ENCODE assay signal across 1 cellular context in the genomic region with DNA sequence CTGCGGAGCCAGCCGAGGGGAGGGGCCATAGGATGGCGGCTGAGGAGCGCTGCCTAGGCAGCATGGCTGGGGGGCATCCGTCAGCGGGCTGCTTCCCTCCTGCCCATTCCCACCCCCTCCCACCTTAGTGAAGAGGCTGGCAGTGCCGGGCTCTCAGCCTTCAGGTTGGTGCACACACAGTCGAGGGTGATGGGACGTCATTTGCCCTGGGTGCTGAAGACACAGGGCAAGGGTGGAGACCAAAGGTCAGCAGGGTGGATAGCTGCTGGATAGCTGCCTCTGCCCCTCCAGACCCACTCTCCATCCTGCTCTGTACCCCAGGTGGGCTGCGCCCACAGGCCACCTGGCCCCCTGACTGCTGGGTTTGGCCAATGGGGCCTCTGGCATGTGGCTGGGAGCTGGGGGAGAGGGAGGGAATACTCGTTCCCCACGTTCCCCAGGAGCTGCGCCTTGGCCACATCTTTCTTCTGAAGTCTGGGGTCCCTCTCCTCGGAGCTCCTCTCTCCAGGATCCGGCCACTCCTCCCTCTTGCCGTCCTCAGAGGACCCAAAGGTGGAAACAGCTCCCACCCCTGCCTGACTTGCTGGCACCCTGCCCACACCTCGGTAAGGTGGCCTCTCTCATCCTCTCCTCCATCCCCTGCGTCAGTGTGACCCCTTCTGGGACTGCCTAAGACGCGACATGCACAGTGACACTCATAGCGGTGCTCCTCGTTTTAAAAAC.
TF ChIP-seq lines count a peak whose summit lies in the region.

No MANE protein-coding gene starts in this region.

TF ChIP-seq in H1, 55 proteins besides CTCF, POLR2A, EP300 and RAD21:
- no peak for TF ChIP-seq TAF7 (optimal IDR thresholded peaks at IDR 0.05; ENCODE audit: borderline replicate concordance, low read depth, low read length)
- TF ChIP-seq, protein P1, sequence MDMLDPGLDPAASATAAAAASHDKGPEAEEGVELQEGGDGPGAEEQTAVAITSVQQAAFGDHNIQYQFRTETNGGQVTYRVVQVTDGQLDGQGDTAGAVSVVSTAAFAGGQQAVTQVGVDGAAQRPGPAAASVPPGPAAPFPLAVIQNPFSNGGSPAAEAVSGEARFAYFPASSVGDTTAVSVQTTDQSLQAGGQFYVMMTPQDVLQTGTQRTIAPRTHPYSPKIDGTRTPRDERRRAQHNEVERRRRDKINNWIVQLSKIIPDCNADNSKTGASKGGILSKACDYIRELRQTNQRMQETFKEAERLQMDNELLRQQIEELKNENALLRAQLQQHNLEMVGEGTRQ (IDR thresholded peaks at IDR 0.05; ENCODE audit: low read length): no peak
- no peak for TF ChIP-seq EZH2 (IDR thresholded peaks at IDR 0.05; ENCODE audit: low read depth, low read length, severe bottlenecking)
- no peak for TF ChIP-seq CHD2 (IDR thresholded peaks at IDR 0.05; ENCODE audit: low read length)
